10 cellular contexts compared by ENCODE assay signal in genomic region chr16:1194665-1195392, GRCh38. TPM values are rescaled to one million over a fixed set of nuclear protein-coding genes. Genes with fewer than 3 reads are reported as not detected.
DNase-seq lines count a peak whose midpoint lies in the region; ATAC-seq and TF ChIP-seq lines count a peak whose summit lies in the region.
"Had no signal": no experiment of that assay in that cellular context is flagged by ENCODE, and none has a peak within 500 bp of the region (broad histone marks: within the 10 kb centered on the region; RNA-seq: fewer than 3 reads in every experiment).

No MANE protein-coding gene starts in this region.

- no peak overlapping the region for H3K4me3 ChIP-seq in gastroesophageal sphincter

- no peaks in the 10 kb centered on the region for H3K9me3 ChIP-seq in gastroesophageal sphincter

- H3K27ac ChIP-seq in gastroesophageal sphincter, result peak overlapping the region in 3 of 4 donors; percentile 71 to 86 (median 85)

- no peaks in the 10 kb centered on the region for H3K27me3 ChIP-seq in gastroesophageal sphincter

- ATAC-seq in gastroesophageal sphincter (no peak), HG02840 (IDR thresholded peaks at IDR 0.05; ENCODE audit: low FRiP score, unreplicated experiment) (no peak), HG03159 (IDR thresholded peaks at IDR 0.05; ENCODE audit: unreplicated experiment) (no peak)

- peak; percentile 7 for DNase-seq in NCI-H2196 (lab: John Stamatoyannopoulos, UW; ENCODE audit: unreplicated experiment)
- DNase-seq in NCI-H2196 treated with DMSO at 0.1 percent for 48 hours (lab: John Stamatoyannopoulos, UW; ENCODE audit: unreplicated experiment), result no peak
- peak; percentile 15 for DNase-seq in UCSD-AML1 (lab: John Stamatoyannopoulos, UW; ENCODE audit: unreplicated experiment)
- DNase-seq in stimulated activated CD4-positive, alpha-beta T cell treated with anti-CD3 and anti-CD28 coated beads, Interleukin-4, amount 100 ng/mL, for 1 hour, result peak; percentile 33
- no peak for DNase-seq in KG1 (lab: John Stamatoyannopoulos, UW)
- DNase-seq: caudate nucleus; CD4-positive, CD25-positive, alpha-beta regulatory T cell had no signal

- peak in 1 of 2 donors; percentile 21 for TF ChIP-seq POLR2A in gastroesophageal sphincter (IDR thresholded peaks at IDR 0.05)

- peak in 3 of 4 experiments; percentile 79 to 93 (median 82) for TF ChIP-seq CTCF in gastroesophageal sphincter (IDR thresholded peaks at IDR 0.05)

- no CpG with 5 or more reads among the region's 61 CpGs for WGBS in gastroesophageal sphincter (ENCODE audit: low coverage in 1 of 2), 2 donors

- H3K4me1 ChIP-seq in gastroesophageal sphincter, result peaks cover 0 to 52% (median 14%) of the 10 kb centered on the region in 3 donors

- H3K36me3 ChIP-seq in gastroesophageal sphincter, result peaks cover 0 to 31% of the 10 kb centered on the region in 2 donors

- TF ChIP-seq EP300 in gastroesophageal sphincter (IDR thresholded peaks at IDR 0.05), result no peak

RNA-seq across cellular contexts. Expression of gene TPSG1, which starts 30.2 kb away (rescaled TPM):
- 1 to 10 TPM in 1 of 4 donors, under 1 TPM in 1, not detected in 2; 0.31 to 3.0 TPM for total RNA-seq in gastroesophageal sphincter
- total RNA-seq: CD4-positive, CD25-positive, alpha-beta regulatory T cell had no signal

RNA-seq across cellular contexts. Expression of gene TPSB2, which starts 35.2 kb away (rescaled TPM):
- total RNA-seq in gastroesophageal sphincter, result 100 to 1,000 TPM in 2 of 4 donors, 10 to 100 TPM in 2; 27.8 to 142 (median 91.8) TPM
- total RNA-seq: CD4-positive, CD25-positive, alpha-beta regulatory T cell had no signal

RNA-seq across cellular contexts. Expression of gene CACNA1H, which starts 41.9 kb away (rescaled TPM):
- total RNA-seq in gastroesophageal sphincter, result 100 to 1,000 TPM; 133 to 330 (median 173) TPM

RNA-seq across cellular contexts. Expression of gene TPSAB1, which starts 45.7 kb away (rescaled TPM):
- total RNA-seq in gastroesophageal sphincter, result 10 to 100 TPM; 39.8 to 94.6 (median 63.9) TPM
- total RNA-seq: CD4-positive, CD25-positive, alpha-beta regulatory T cell had no signal

Comparison
In these comparisons a context has a peak if more than half of its experiments do, and no peak if none do; other contexts are left out.
1. DNase-seq: peak in NCI-H2196 (single experiment), UCSD-AML1 (single experiment) and stimulated activated CD4-positive, alpha-beta T cell treated with anti-CD3 and anti-CD28 coated beads, Interleukin-4, amount 100 ng/mL, for 1 hour (single experiment); none in NCI-H2196 treated with DMSO at 0.1 percent for 48 hours (single experiment) and KG1 (single experiment).